Comparison of ENCODE assay signal across 8 cellular contexts in genomic region chr3:157239082-157239704, GRCh38.
DNase-seq lines count a peak whose midpoint lies in the region; ATAC-seq and TF ChIP-seq lines count a peak whose summit lies in the region.

No MANE protein-coding gene starts in this region.

- no peaks in the 10 kb centered on the region for H3K9me3 ChIP-seq in mesenchymal stem cell (ENCODE audit: control insufficient read depth, low read length)

- H2BK12ac ChIP-seq in mesenchymal stem cell (ENCODE audit: low read length in 2 of 2), result peak overlapping the region in 1 of 2 experiments; percentile 8

- H3K79me1 ChIP-seq in mesenchymal stem cell (replicated peaks; ENCODE audit: low read length, poor library complexity, severe bottlenecking), result no peaks in the 10 kb centered on the region

- no peaks in the 10 kb centered on the region for H3K4me1 ChIP-seq in mesenchymal stem cell (ENCODE audit: control insufficient read depth, insufficient read depth, low read depth, low read length)

- H2BK120ac ChIP-seq in mesenchymal stem cell (ENCODE audit: low read depth, low read length), result no peak overlapping the region

- H3K4ac ChIP-seq in mesenchymal stem cell (ENCODE audit: low read depth in 1 of 2, low read length in 2 of 2), result peak overlapping the region in 1 of 2 experiments; percentile 67

- peak; percentile 67 for TF ChIP-seq CTCF in AG10803 (conservative IDR thresholded peaks at IDR 0.05; ENCODE audit: low read length)
- TF ChIP-seq CTCF in dorsolateral prefrontal cortex (IDR thresholded peaks at IDR 0.05 in 54 of 56, conservative IDR thresholded peaks at IDR 0.05 in 2 of 56; ENCODE audit: low read depth in 1 of 56, partially characterized antibody in 56 of 56), result peak; percentile 10 to 84 (median 68)

- no peak overlapping the region for H4K91ac ChIP-seq in mesenchymal stem cell (ENCODE audit: low read length)

- peak overlapping the region; percentile 55 for H4K8ac ChIP-seq in mesenchymal stem cell (ENCODE audit: low read length)

- WGBS in mesenchymal stem cell, result 31% methylated on average over 5 of the region's 5 CpGs

- intact Hi-C loops in dorsolateral prefrontal cortex (cut with DNase I), result no loop called here

- no peak overlapping the region for H3K23ac ChIP-seq in mesenchymal stem cell (ENCODE audit: low read length in 2 of 2)

- H3K36me3 ChIP-seq in mesenchymal stem cell (ENCODE audit: control insufficient read depth in 1 of 2, insufficient read depth in 2 of 2, low read depth in 1 of 2, low read length in 2 of 2), result no peaks in the 10 kb centered on the region

- no peak overlapping the region for H3K18ac ChIP-seq in mesenchymal stem cell (ENCODE audit: low read depth in 1 of 2, low read length in 2 of 2)

- DNase-seq in AG10803 (ENCODE audit: low read depth), result peak; percentile 45
- peak; percentile 48 for DNase-seq in NCI-H2107 (lab: John Stamatoyannopoulos, UW)
- DNase-seq in activated CD4-positive, alpha-beta T cell treated with anti-CD3 and anti-CD28 coated beads, Interleukin-2, amount 50 U/mL, for 1 hour, result peak; percentile 69
- DNase-seq in dorsolateral prefrontal cortex, result peak in 9 of 10 donors; percentile 42 to 79 (median 63)
- DNase-seq in mesenchymal stem cell, result peak; percentile 65
- peak; percentile 62 for DNase-seq in stimulated activated CD8-positive, alpha-beta memory T cell treated with anti-CD3 and anti-CD28 coated beads, Interleukin-4, amount 100 ng/mL, for 24 hours (ENCODE audit: low read depth)

- no peak overlapping the region for H3K14ac ChIP-seq in mesenchymal stem cell (ENCODE audit: low read length in 2 of 2)

- no peak overlapping the region for H2BK5ac ChIP-seq in mesenchymal stem cell (ENCODE audit: low read depth, low read length, poor library complexity, severe bottlenecking)

- H2AK5ac ChIP-seq in mesenchymal stem cell (ENCODE audit: low read length, severe bottlenecking), result no peak overlapping the region

- H2BK15ac ChIP-seq in mesenchymal stem cell (ENCODE audit: low read depth, poor library complexity, severe bottlenecking), result peak overlapping the region; percentile 40

- H3K27me3 ChIP-seq in dorsolateral prefrontal cortex (no peaks in the 10 kb centered on the region), mesenchymal stem cell (ENCODE audit: control insufficient read depth in 1 of 2, insufficient read depth in 1 of 2, low read length in 2 of 2) (no peaks in the 10 kb centered on the region)

- no peak overlapping the region for H3K4me2 ChIP-seq in mesenchymal stem cell (ENCODE audit: low read length, poor library complexity, severe bottlenecking)

- no peak overlapping the region for H2AFZ ChIP-seq in mesenchymal stem cell (ENCODE audit: low read depth, low read length)

- H3K4me3 ChIP-seq in AG10803 (ENCODE audit: low read length) (no peak overlapping the region), dorsolateral prefrontal cortex (peak overlapping the region in 1 of 59 donors; percentile 8), mesenchymal stem cell (ENCODE audit: insufficient read depth in 1 of 2, low read depth in 1 of 2, low read length in 2 of 2) (no peak overlapping the region)

- ATAC-seq in GM18861 (IDR thresholded peaks at IDR 0.05; ENCODE audit: unreplicated experiment), result peak; percentile 99
- ATAC-seq in HG03045 (IDR thresholded peaks at IDR 0.05; ENCODE audit: unreplicated experiment), result peak; percentile 100

- no peak overlapping the region for H3K9ac ChIP-seq in mesenchymal stem cell (ENCODE audit: low read length)

- H3K27ac ChIP-seq in dorsolateral prefrontal cortex (no peak overlapping the region), mesenchymal stem cell (ENCODE audit: low read length, poor library complexity, severe bottlenecking) (no peak overlapping the region)
